ENCODE assay signal across 8 cellular contexts in the genomic region with DNA sequence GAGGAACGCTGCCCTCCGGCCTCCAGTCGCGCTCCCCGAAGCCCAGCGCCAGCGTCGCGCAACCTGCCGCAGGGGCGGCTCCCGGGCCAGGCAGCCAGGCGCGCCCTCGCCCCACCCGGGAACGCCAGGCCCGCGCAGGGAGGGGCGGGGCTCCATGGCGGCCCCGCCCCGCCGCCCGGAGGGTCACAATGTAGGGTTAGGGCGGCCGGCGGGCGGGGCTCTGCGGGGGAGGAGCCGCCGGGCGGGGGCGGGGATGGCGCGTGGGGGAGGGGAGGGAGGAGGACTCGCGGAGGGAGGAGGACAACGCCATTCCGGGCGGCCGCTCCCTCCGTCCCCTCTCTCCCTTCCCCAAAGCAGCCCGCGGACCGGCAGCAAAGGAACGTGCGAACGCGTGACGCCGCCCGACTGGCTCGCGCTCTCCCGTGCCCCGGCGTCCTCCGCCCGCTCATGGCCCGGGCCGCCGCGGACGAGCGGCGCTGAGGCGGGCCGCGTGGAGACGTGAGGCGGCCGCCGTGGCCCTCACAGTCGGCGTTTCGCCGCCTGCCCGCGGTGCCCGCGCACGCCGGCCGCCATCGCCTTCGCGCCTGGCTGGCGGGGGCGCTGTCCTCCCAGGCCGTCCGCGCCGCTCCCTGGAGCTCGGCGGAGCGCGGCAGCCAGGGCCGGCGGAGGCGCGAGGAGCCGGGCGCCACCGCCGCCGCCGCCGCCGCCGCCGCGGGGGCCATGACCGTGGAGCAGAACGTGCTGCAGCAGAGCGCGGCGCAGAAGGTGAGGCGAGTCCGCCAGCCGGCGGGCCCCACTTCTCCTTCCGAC. TPM values are rescaled to one million over a fixed set of nuclear protein-coding genes. Genes with fewer than 3 reads are reported as not detected.
A peak's percentile ranks its signal among the peaks of the same experiment; 100 is the strongest.
DNase-seq lines count a peak whose midpoint lies in the region; ATAC-seq and TF ChIP-seq lines count a peak whose summit lies in the region.

A gene with protein sequence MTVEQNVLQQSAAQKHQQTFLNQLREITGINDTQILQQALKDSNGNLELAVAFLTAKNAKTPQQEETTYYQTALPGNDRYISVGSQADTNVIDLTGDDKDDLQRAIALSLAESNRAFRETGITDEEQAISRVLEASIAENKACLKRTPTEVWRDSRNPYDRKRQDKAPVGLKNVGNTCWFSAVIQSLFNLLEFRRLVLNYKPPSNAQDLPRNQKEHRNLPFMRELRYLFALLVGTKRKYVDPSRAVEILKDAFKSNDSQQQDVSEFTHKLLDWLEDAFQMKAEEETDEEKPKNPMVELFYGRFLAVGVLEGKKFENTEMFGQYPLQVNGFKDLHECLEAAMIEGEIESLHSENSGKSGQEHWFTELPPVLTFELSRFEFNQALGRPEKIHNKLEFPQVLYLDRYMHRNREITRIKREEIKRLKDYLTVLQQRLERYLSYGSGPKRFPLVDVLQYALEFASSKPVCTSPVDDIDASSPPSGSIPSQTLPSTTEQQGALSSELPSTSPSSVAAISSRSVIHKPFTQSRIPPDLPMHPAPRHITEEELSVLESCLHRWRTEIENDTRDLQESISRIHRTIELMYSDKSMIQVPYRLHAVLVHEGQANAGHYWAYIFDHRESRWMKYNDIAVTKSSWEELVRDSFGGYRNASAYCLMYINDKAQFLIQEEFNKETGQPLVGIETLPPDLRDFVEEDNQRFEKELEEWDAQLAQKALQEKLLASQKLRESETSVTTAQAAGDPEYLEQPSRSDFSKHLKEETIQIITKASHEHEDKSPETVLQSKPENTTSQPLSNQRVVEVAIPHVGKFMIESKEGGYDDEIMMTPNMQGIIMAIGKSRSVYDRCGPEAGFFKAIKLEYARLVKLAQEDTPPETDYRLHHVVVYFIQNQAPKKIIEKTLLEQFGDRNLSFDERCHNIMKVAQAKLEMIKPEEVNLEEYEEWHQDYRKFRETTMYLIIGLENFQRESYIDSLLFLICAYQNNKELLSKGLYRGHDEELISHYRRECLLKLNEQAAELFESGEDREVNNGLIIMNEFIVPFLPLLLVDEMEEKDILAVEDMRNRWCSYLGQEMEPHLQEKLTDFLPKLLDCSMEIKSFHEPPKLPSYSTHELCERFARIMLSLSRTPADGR (plus strand): TSS at position 309 of the 810 bp plus-strand sequence. CDS start 412 bp downstream, at position 721.

- H3K36me3 ChIP-seq in cardiac muscle cell (no peaks in the 10 kb centered on the region), transverse colon (no peaks in the 10 kb centered on the region)

- in situ Hi-C loops in transverse colon (cut with MboI; ENCODE audit: low pct_ligation_motif_present in 1 of 4, low pct_unique_long_range_greater_than_20kb in 1 of 4, low sequenced_read_pairs in 3 of 4), result loop anchor here in 1 of 4 donors (25.0 kb wide), 1 partner anchor 668 kb away; a partner anchor contains a TSS

- TF ChIP-seq CTCF in cardiac muscle cell (IDR thresholded peaks at IDR 0.05; ENCODE audit: low read depth, low read length) (no peak), transverse colon (IDR thresholded peaks at IDR 0.05) (no peak)

- whole genome bisulfite sequencing in transverse colon (ENCODE audit: low coverage in 1 of 2), 2 donors, result 0% methylated on average over 38 of the region's 123 CpGs; no CpG with 5 or more reads in 1 of the 2 donors

- no peaks in the 10 kb centered on the region for H3K27me3 ChIP-seq in cardiac muscle cell
- no peaks in the 10 kb centered on the region for H3K27me3 ChIP-seq in transverse colon

- H3K4me3 ChIP-seq in cardiac muscle cell, result peak within 1 kb of the TSS; percentile 97
- H3K4me3 ChIP-seq in transverse colon, result peak within 1 kb of the TSS; percentile 74 to 88 (median 84)

- intact Hi-C loops in transverse colon (cut with DNase I; ENCODE audit: low total_unique reads), result loop anchor here (10.0 kb wide), 1 partner anchor 1345 kb away; a partner anchor contains a TSS

- TF ChIP-seq EP300 in transverse colon (IDR thresholded peaks at IDR 0.05; ENCODE audit: low read depth), result no peak

- peak within 1 kb of the TSS; percentile 97 for H3K27ac ChIP-seq in cardiac muscle cell
- peak within 1 kb of the TSS; percentile 96 to 99 (median 96) for H3K27ac ChIP-seq in transverse colon

- DNase-seq in NCI-H1048 (lab: John Stamatoyannopoulos, UW) (peak; percentile 51), SW480 (ENCODE audit: low spot score) (peak; percentile 87), cardiac muscle cell (ENCODE audit: low read depth in 1 of 2, low spot score in 1 of 2) (peak; percentile 83 to 90), pons (ENCODE audit: low spot score) (peak; percentile 91), transverse colon (peak; percentile 95)
- DNase-seq in activated naive CD8-positive, alpha-beta T cell treated with anti-CD3 and anti-CD28 coated beads, Interleukin-2, amount 50 U/mL, for 16 hours (ENCODE audit: low read depth, low spot score), result peak; percentile 68

- no peaks in the 10 kb centered on the region for H3K9me3 ChIP-seq in cardiac muscle cell (ENCODE audit: low read depth)
- H3K9me3 ChIP-seq in transverse colon, result no peaks in the 10 kb centered on the region

- ATAC-seq in HG02571 (IDR thresholded peaks at IDR 0.05; ENCODE audit: unreplicated experiment), result peak; percentile 78

- H3K4me1 ChIP-seq in cardiac muscle cell (ENCODE audit: low read depth), result peaks cover 5% of the 10 kb centered on the region
- peaks cover 5 to 41% (median 22%) of the 10 kb centered on the region in 4 donors for H3K4me1 ChIP-seq in transverse colon

- TF ChIP-seq POLR2A in GM10847 (IDR thresholded peaks at IDR 0.05; ENCODE audit: extremely low read depth, insufficient read length), result peak; percentile 47
- TF ChIP-seq POLR2A in transverse colon (IDR thresholded peaks at IDR 0.05), result peak; percentile 68

RNA-seq across cellular contexts. Expression of the gene that starts here (rescaled TPM):
- total RNA-seq in cardiac muscle cell (24.6 and 39.0 TPM in 2 replicates), transverse colon (100 to 1,000 TPM in 1 of 4 donors, 10 to 100 TPM in 3; 37.4 to 107 (median 69.2) TPM)
- 23.5 and 31.5 TPM in 2 replicates for polyA plus RNA-seq in cardiac muscle cell

Comparison
In these comparisons a context has a peak if more than half of its experiments do, and no peak if none do; other contexts are left out.
1. Peak in every context shown above with its lines: DNase-seq, ATAC-seq, H3K4me3 ChIP-seq and H3K27ac ChIP-seq.